ENCODE assay signal across 29 cellular contexts in the genomic region with DNA sequence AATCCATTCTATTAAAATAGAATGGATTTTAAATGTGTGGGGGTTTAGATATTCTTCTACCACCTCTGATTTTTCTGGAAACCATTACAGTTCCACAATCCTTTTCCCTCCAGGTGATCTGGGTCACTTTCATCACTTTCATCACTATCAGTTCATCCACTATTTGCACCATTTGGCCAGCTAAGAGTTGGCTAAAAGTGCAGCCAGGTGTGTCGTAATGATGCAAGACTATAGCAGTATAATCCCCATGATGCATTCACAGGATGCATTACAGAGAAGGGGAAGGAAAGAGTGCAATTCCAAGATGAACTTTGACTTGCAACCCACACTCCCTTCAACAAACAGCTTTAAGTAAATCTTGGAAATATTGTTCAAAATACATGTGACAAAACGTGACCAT.
"Had no signal": no experiment of that assay in that cellular context is flagged by ENCODE, and none has a peak within 500 bp of the region (broad histone marks: within the 10 kb centered on the region; RNA-seq: fewer than 3 reads in every experiment).

No MANE protein-coding gene starts in this region.

- H3K9me3 ChIP-seq: esophagus squamous epithelium, gastrocnemius medialis, heart right ventricle, left lung, lower lobe of right lung, mucosa of descending colon had no signal

- H3K4me3 ChIP-seq: coronary artery, dorsolateral prefrontal cortex, esophagus squamous epithelium, gastrocnemius medialis, heart right ventricle, left lung, lower lobe of right lung, mucosa of descending colon had no signal

- FAIRE-seq: colon, endometrium, islet of Langerhans, keratinocyte had no signal

- H3K27ac ChIP-seq: coronary artery, dorsolateral prefrontal cortex, epithelial cell of prostate, esophagus squamous epithelium, gastrocnemius medialis, heart right ventricle, left lung, lower lobe of right lung had no signal

- ATAC-seq: effector memory CD8-positive, alpha-beta T cell; esophagus mucosa; gastrocnemius medialis; heart right ventricle; left cardiac atrium; left lung; left ventricle myocardium superior; lower lobe of right lung; mucosa of descending colon had no signal

- H3K27me3 ChIP-seq: dorsolateral prefrontal cortex, esophagus squamous epithelium, gastrocnemius medialis, heart right ventricle, left lung had no signal

- DNase-seq: dermis blood vessel endothelial cell; dorsolateral prefrontal cortex; effector CD8-positive, alpha-beta T cell; effector memory CD8-positive, alpha-beta T cell; endodermal cell; erythroblast; esophagus squamous epithelium; foreskin fibroblast; foreskin melanocyte; gastrocnemius medialis; glutamatergic neuron; head of caudate nucleus; heart right ventricle; hippocampal formation; left cardiac atrium; left lung; left ventricle myocardium superior; lower lobe of right lung; mesenchymal stem cell; mucosa of descending colon; naive B cell had no signal

- H3K4me3 Mint-ChIP-seq: effector memory CD8-positive, alpha-beta T cell; endodermal cell; mesothelial cell of epicardium had no signal

- H3K27me3 Mint-ChIP-seq: effector memory CD8-positive, alpha-beta T cell; naive B cell had no signal

- H3K27ac Mint-ChIP-seq: endodermal cell, mesothelial cell of epicardium, naive B cell had no signal

- H3K9me3 Mint-ChIP-seq: effector memory CD8-positive, alpha-beta T cell; endodermal cell; mesothelial cell of epicardium; naive B cell had no signal
